33 cellular contexts compared by ENCODE assay signal in genomic region chr19:30476997-30477396, GRCh38.
"Had no signal": no experiment of that assay in that cellular context is flagged by ENCODE, and none has a peak within 500 bp of the region (broad histone marks: within the 10 kb centered on the region; RNA-seq: fewer than 3 reads in every experiment).

No MANE protein-coding gene starts in this region.

- FAIRE-seq: astrocyte, bronchial epithelial cell had no signal

- H3K4me1 ChIP-seq: ascending aorta, body of pancreas, breast epithelium had no signal

- H3K27ac ChIP-seq: adrenal gland, ascending aorta, body of pancreas, brain microvascular endothelial cell, breast epithelium, cardiac muscle cell had no signal

- H3K9me3 ChIP-seq: adrenal gland, ascending aorta had no signal

- DNase-seq: activated effector memory CD4-positive, alpha-beta T cell treated with anti-CD3 and anti-CD28 coated beads, Interleukin-2, amount 50 U/mL, for 16 hours; activated effector memory CD4-positive, alpha-beta T cell treated with Interleukin-2 at 50 U/mL for 16 hours; activated gamma-delta T cell; activated gamma-delta T cell treated with Interleukin-2 at 50 U/mL for 16 hours; activated naive CD4-positive, alpha-beta T cell; activated naive CD4-positive, alpha-beta T cell treated with anti-CD3 and anti-CD28 coated beads for 36 hours; activated naive CD4-positive, alpha-beta T cell treated with anti-CD3 and anti-CD28 coated beads, Interleukin-2, amount 10 ng/mL, durations not matched to agents 7 days and 5 days; activated naive CD4-positive, alpha-beta T cell treated with anti-CD3 and anti-CD28 coated beads, Interleukin-2, amount 50 U/mL, for 16 hours; activated naive CD4-positive, alpha-beta T cell treated with Interleukin-2 at 50 U/mL for 16 hours; activated naive CD8-positive, alpha-beta T cell treated with anti-CD3 and anti-CD28 coated beads for 36 hours; activated naive CD8-positive, alpha-beta T cell treated with anti-CD3 and anti-CD28 coated beads, Interleukin-2, amount 10 ng/mL, durations not matched to agents 7 days and 5 days; activated naive CD8-positive, alpha-beta T cell treated with anti-CD3 and anti-CD28 coated beads, Interleukin-2, amount 50 U/mL, for 24 hours; activated T-cell treated with anti-CD3 and anti-CD28 coated beads, Interleukin-2, amount 50 U/mL, for 24 hours; activated T-cell treated with anti-CD3 and anti-CD28 coated beads, Interleukin-2, amount 50 U/mL, for 4 hours; activated T-cell treated with anti-CD3 and anti-CD28 coated beads, Interleukin-2, amount 50 U/mL, for 48 hours; activated T-cell treated with anti-CD3 and anti-CD28 coated beads, Interleukin-2, amount 50 U/mL, for 72 hours; adrenal gland; amniotic stem cell; amygdala; anterior cingulate cortex; aorta; body of pancreas; brain microvascular endothelial cell; caudate nucleus; central memory CD4-positive, alpha-beta T cell; cerebellar nuclear complex had no signal

- H3K4me3 ChIP-seq: adrenal gland, ascending aorta, body of pancreas, breast epithelium, cardiac muscle cell had no signal

- ATAC-seq: activated naive CD4-positive, alpha-beta T cell treated with anti-CD3 and anti-CD28 coated beads, Interleukin-2, amount 50 U/mL, for 72 hours; activated naive CD8-positive, alpha-beta T cell treated with anti-CD3 and anti-CD28 coated beads, Interleukin-2, amount 50 U/mL, for 24 hours; activated T-cell treated with anti-CD3 and anti-CD28 coated beads, Interleukin-2, amount 50 U/mL, for 4 hours; activated T-cell treated with anti-CD3 and anti-CD28 coated beads, Interleukin-2, amount 50 U/mL, for 72 hours; activated T-helper 17 cell treated with anti-CD3 and anti-CD28 coated beads, Interleukin-2, amount 50 U/mL, for 72 hours; body of pancreas had no signal

- H3K27me3 ChIP-seq: adrenal gland, ascending aorta, body of pancreas, brain microvascular endothelial cell, cardiac muscle cell had no signal

- H3K36me3 ChIP-seq: adrenal gland, ascending aorta, brain microvascular endothelial cell, breast epithelium, cardiac muscle cell had no signal
